Comparison of ENCODE assay signal across 24 cellular contexts in the genomic region with DNA sequence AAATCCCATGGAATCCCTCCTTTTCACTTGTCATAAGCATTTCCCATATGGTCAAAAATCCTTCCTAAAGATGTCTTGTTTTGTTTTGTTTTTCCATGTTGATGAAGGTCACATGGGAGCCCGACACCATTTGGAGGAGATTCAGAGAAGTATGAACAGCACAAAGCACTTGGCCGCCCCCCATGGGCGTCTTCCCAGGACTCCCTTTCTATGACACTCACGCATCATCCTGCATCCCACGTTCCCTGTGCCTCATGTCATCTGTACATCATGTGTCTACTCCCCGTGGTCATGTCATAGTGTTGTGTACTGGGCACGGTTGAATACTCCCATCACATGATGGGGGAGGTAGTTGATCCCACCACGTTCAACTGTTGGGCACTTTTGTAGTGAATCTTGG. TPM values are rescaled to one million over a fixed set of nuclear protein-coding genes. Genes with fewer than 3 reads are reported as not detected.
DNase-seq lines count a peak whose midpoint lies in the region; FAIRE-seq and TF ChIP-seq lines count a peak whose summit lies in the region.
"Had no signal": no experiment of that assay in that cellular context is flagged by ENCODE, and none has a peak within 500 bp of the region (broad histone marks: within the 10 kb centered on the region; RNA-seq: fewer than 3 reads in every experiment).

No MANE protein-coding gene starts in this region.

- TF ChIP-seq CTCF in endodermal cell (conservative IDR thresholded peaks at IDR 0.05): no peak
- no peak for TF ChIP-seq CTCF in nephron (IDR thresholded peaks at IDR 0.05; ENCODE audit: unreplicated experiment in 3 of 3)
- no peak for TF ChIP-seq CTCF in type B pancreatic cell (conservative IDR thresholded peaks at IDR 0.05)
- no peak for TF ChIP-seq CTCF in adrenal gland (IDR thresholded peaks at IDR 0.05)
- TF ChIP-seq CTCF in right atrium auricular region (IDR thresholded peaks at IDR 0.05): no peak

- peaks cover 14% of the 10 kb centered on the region for H3K9me3 ChIP-seq in endodermal cell (ENCODE audit: control insufficient read depth, low read length)
- H3K9me3 ChIP-seq in adrenal gland (replicated peaks in 1 of 3): no peaks in the 10 kb centered on the region
- peaks cover 0 to 9% of the 10 kb centered on the region in 2 donors for H3K9me3 ChIP-seq in right atrium auricular region

- H3K27ac ChIP-seq in endodermal cell (ENCODE audit: low read depth, low read length) (no peak overlapping the region), adrenal gland (no peak overlapping the region), right atrium auricular region (no peak overlapping the region)
- H3K27ac ChIP-seq: A549; BLaER1 treated with 17β-estradiol and CSF1 and Interleukin-3, amounts not matched to agents 10 nM and 100 nM; SJSA1 had no signal

- no peak overlapping the region for H3K4me3 ChIP-seq in endodermal cell (ENCODE audit: low read length)
- H3K4me3 ChIP-seq in adrenal gland: no peak overlapping the region
- H3K4me3 ChIP-seq in right atrium auricular region: no peak overlapping the region
- H3K4me3 ChIP-seq: A549, SJSA1 had no signal

- intact Hi-C loops in adrenal gland (cut with DNase I): no loop called here

- H3K27me3 Mint-ChIP-seq in endodermal cell (ENCODE audit: insufficient read depth): peaks cover 30% of the 10 kb centered on the region
- peaks cover 5% of the 10 kb centered on the region for H3K27me3 Mint-ChIP-seq in nephron (ENCODE audit: low read depth)
- no peaks in the 10 kb centered on the region for H3K27me3 Mint-ChIP-seq in type B pancreatic cell

- FAIRE-seq in HTR-8/SVneo (lab: Jason Lieb, UNC): peak; percentile 78
- FAIRE-seq: A549, GM12892 had no signal

- H3K4me1 ChIP-seq in endodermal cell (ENCODE audit: control insufficient read depth, insufficient read depth, low read length) (no peaks in the 10 kb centered on the region), adrenal gland (replicated peaks in 1 of 2) (no peaks in the 10 kb centered on the region), right atrium auricular region (peaks cover 0 to 9% of the 10 kb centered on the region in 2 donors)
- H3K4me1 ChIP-seq: A549, SJSA1 had no signal

- WGBS in endodermal cell (ENCODE audit: insufficient coverage in 1 of 2, insufficient read length in 1 of 2), 2 experiments: 62 to 70% methylated on average over 8 of the region's 8 CpGs
- WGBS in adrenal gland, 4 donors: 67 to 79% (median 75%) methylated on average over 8 of the region's 8 CpGs

- DNase-seq in HTR-8/SVneo (ENCODE audit: insufficient read length, low spot score) (no peak), endodermal cell (no peak), type B pancreatic cell (ENCODE audit: extremely low spot score, unreplicated experiment) (no peak), adrenal gland (no peak), right atrium auricular region (ENCODE audit: low spot score) (no peak)
- no peak for DNase-seq in activated CD8-positive, alpha-beta memory T cell treated with anti-CD3 and anti-CD28 coated beads for 24 hours
- DNase-seq: AML-193; CD8-positive, alpha-beta T cell; DMS79 treated with DMSO at 0.1 percent for 48 hours; HCEC 1CT; NCI-H1048; NCI-H1417; NCI-H1694; NCI-H2081; NCI-H2227 treated with DMSO at 0.1 percent for 48 hours; NCI-H526 treated with DMSO at 0.1 percent for 48 hours; Right ventricle myocardium superior; RPMI8226 had no signal

- H3K9me3 Mint-ChIP-seq in endodermal cell: peaks cover 60% of the 10 kb centered on the region
- H3K9me3 Mint-ChIP-seq in nephron: peaks cover 32% of the 10 kb centered on the region
- peaks cover 6% of the 10 kb centered on the region for H3K9me3 Mint-ChIP-seq in type B pancreatic cell

- H3K27ac Mint-ChIP-seq in endodermal cell: no peak overlapping the region
- H3K27ac Mint-ChIP-seq in nephron: no peak overlapping the region
- no peak overlapping the region for H3K27ac Mint-ChIP-seq in type B pancreatic cell
- H3K27ac Mint-ChIP-seq: CD8-positive, alpha-beta T cell had no signal

- TF ChIP-seq POLR2A in adrenal gland (IDR thresholded peaks at IDR 0.05): no peak

- H3K36me3 ChIP-seq in endodermal cell (ENCODE audit: control insufficient read depth, insufficient read depth, low read length) (no peaks in the 10 kb centered on the region), adrenal gland (replicated peaks in 1 of 2) (no peaks in the 10 kb centered on the region), right atrium auricular region (no peaks in the 10 kb centered on the region)
- H3K36me3 ChIP-seq: SJSA1 had no signal

- H3K4me3 Mint-ChIP-seq in endodermal cell (peak overlapping the region; percentile 67), nephron (peak overlapping the region; percentile 47 to 80 (median 76)), type B pancreatic cell (peak overlapping the region; percentile 57)
- H3K4me3 Mint-ChIP-seq: CD8-positive, alpha-beta T cell had no signal

- H3K36me3 Mint-ChIP-seq in endodermal cell (ENCODE audit: low read depth) (peaks cover 12% of the 10 kb centered on the region), nephron (ENCODE audit: low read depth) (peaks cover 16% of the 10 kb centered on the region), type B pancreatic cell (peaks cover 9% of the 10 kb centered on the region)

- H3K4me1 Mint-ChIP-seq in endodermal cell (no peaks in the 10 kb centered on the region), nephron (no peaks in the 10 kb centered on the region), type B pancreatic cell (ENCODE audit: unreplicated experiment) (peaks cover 3% of the 10 kb centered on the region)

- no peaks in the 10 kb centered on the region for H3K27me3 ChIP-seq in endodermal cell (ENCODE audit: control insufficient read depth, insufficient read depth, low read length, poor library complexity, severe bottlenecking)
- no peaks in the 10 kb centered on the region for H3K27me3 ChIP-seq in adrenal gland
- H3K27me3 ChIP-seq in right atrium auricular region: no peaks in the 10 kb centered on the region
- H3K27me3 ChIP-seq: BLaER1 treated with 17β-estradiol and CSF1 and Interleukin-3, amounts not matched to agents 10 nM and 100 nM; SJSA1 had no signal

- H3K9ac ChIP-seq in endodermal cell (ENCODE audit: extremely low read depth, low read length, poor library complexity, severe bottlenecking): no peak overlapping the region

RNA-seq across cellular contexts. Expression of a gene that starts 2.0 kb away (rescaled TPM):
- 1 to 10 TPM; 1.5 to 2.2 TPM for total RNA-seq in endodermal cell
- 1.5 TPM for polyA plus RNA-seq in endodermal cell (2013, experiment 1 of 2)
- 0.75 TPM for polyA plus RNA-seq in endodermal cell (2013, experiment 2 of 2)
- 0.95 and 1.9 TPM in 2 replicates for total RNA-seq in type B pancreatic cell (ENCODE audit: low replicate concordance)
- total RNA-seq in adrenal gland: 1 to 10 TPM in 1 of 8 donors, under 1 TPM in 2, not detected in 5; 0.25 to 1.8 (median 0.74) TPM
- polyA plus RNA-seq in adrenal gland: 1 to 10 TPM in 2 of 3 donors, under 1 TPM in 1; 0.13 to 4.3 (median 1.8) TPM
- total RNA-seq in right atrium auricular region: not detected
- total RNA-seq: CD8-positive, alpha-beta T cell; NCI-H460; Right ventricle myocardium superior; SJSA1 had no signal
- polyA plus RNA-seq: A549 had no signal

RNA-seq across cellular contexts. Expression of a gene that starts 23.2 kb away (rescaled TPM):
- total RNA-seq in endodermal cell (10 to 100 TPM in 1 of 2 donors, 1 to 10 TPM in 1; 9.3 to 12.0 TPM), type B pancreatic cell (ENCODE audit: low replicate concordance) (12.0 and 13.1 TPM in 2 replicates), adrenal gland (1 to 10 TPM; 1.2 to 6.5 (median 3.5) TPM), right atrium auricular region (1 to 10 TPM; 2.5 to 3.1 TPM)
- polyA plus RNA-seq in endodermal cell (2013, experiment 1 of 2): 3.7 TPM
- polyA plus RNA-seq in endodermal cell (2013, experiment 2 of 2): 2.8 TPM
- polyA plus RNA-seq in adrenal gland: 10 to 100 TPM in 1 of 3 donors, 1 to 10 TPM in 2; 5.4 to 15.1 (median 6.9) TPM
- total RNA-seq: SJSA1 had no signal
- polyA plus RNA-seq: A549 had no signal

RNA-seq across cellular contexts. Expression of a gene that starts 33.2 kb away (rescaled TPM):
- total RNA-seq in endodermal cell: 10 to 100 TPM; 25.8 to 34.7 TPM
- polyA plus RNA-seq in endodermal cell (2013, experiment 1 of 2): 22.0 TPM
- polyA plus RNA-seq in endodermal cell (2013, experiment 2 of 2): 21.2 TPM
- 28.1 and 39.1 TPM in 2 replicates for total RNA-seq in type B pancreatic cell (ENCODE audit: low replicate concordance)
- total RNA-seq in adrenal gland: 10 to 100 TPM; 10.9 to 27.1 (median 18.8) TPM
- polyA plus RNA-seq in adrenal gland: 10 to 100 TPM in 1 of 3 donors, 1 to 10 TPM in 2; 5.9 to 13.3 (median 8.8) TPM
- total RNA-seq in right atrium auricular region: 1 to 10 TPM; 9.6 TPM
